Comparison of ENCODE assay signal across 23 cellular contexts in the genomic region with DNA sequence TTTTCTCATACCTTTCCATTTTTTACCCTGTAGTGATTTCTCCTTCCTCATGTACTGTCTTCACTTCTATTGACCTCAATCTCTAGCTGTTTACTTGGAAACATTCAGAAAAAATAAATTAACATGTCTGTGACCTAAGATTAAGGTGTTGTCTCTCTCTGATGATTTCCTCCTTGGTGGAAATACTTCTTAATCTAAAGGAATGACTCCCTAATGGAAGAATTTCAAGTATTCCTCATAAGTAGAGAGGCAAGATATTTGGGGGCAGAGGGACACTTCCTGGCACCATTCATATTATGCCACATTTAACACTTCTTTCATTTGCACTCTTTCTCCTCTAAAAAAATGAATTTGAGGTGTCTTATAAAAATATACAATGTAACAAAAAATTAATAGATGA.
"Had no signal": no experiment of that assay in that cellular context is flagged by ENCODE, and none has a peak within 500 bp of the region (broad histone marks: within the 10 kb centered on the region; RNA-seq: fewer than 3 reads in every experiment).

No MANE protein-coding gene starts in this region.

- H3K27me3 Mint-ChIP-seq: naive thymus-derived CD8-positive, alpha-beta T cell; stimulated activated naive CD8-positive, alpha-beta T cell treated with anti-CD3 and anti-CD28 coated beads, Interleukin-15, Interleukin-2, amounts not matched to agents 100 ng/mL and 50 ng/mL, for 24 hours had no signal

- DNase-seq: effector CD4-positive, alpha-beta T cell; heart left ventricle; hippocampal formation; left colon; left ventricle myocardium superior; mesenchymal stem cell; mucosa of descending colon; naive thymus-derived CD8-positive, alpha-beta T cell; ovary; right cardiac atrium; stimulated activated CD4-positive, alpha-beta T cell treated with anti-CD3 and anti-CD28 coated beads, Interleukin-2, amount 100 ng/mL, for 48 hours; stimulated activated CD8-positive, alpha-beta memory T cell treated with anti-CD3 and anti-CD28 coated beads, Interleukin-4, amount 100 ng/mL, for 48 hours; tibial artery; upper lobe of left lung; uterus had no signal

- H3K9me3 ChIP-seq: mucosa of descending colon, ovary, tibial artery, upper lobe of left lung, uterus had no signal

- H3K27me3 ChIP-seq: heart left ventricle, ovary, tibial artery, upper lobe of left lung, uterus had no signal

- H3K36me3 ChIP-seq: heart left ventricle, ovary, tibial artery, upper lobe of left lung, uterus had no signal

- H3K36me3 Mint-ChIP-seq: naive thymus-derived CD8-positive, alpha-beta T cell; stimulated activated effector memory CD8-positive, alpha-beta T cell treated with anti-CD3 and anti-CD28 coated beads, Interleukin-12 subunit alpha, Interleukin-12 subunit beta, amount 100 ng/mL, for 72 hours had no signal

- H3K4me3 Mint-ChIP-seq: naive thymus-derived CD8-positive, alpha-beta T cell; stimulated activated effector memory CD8-positive, alpha-beta T cell treated with anti-CD3 and anti-CD28 coated beads, Interleukin-12 subunit alpha, Interleukin-12 subunit beta, amount 100 ng/mL, for 72 hours; stimulated activated naive CD8-positive, alpha-beta T cell treated with anti-CD3 and anti-CD28 coated beads, Interleukin-15, Interleukin-2, amounts not matched to agents 100 ng/mL and 50 ng/mL, for 24 hours had no signal

- H3K4me3 ChIP-seq: coronary artery, heart left ventricle, lung, mucosa of descending colon, ovary, smooth muscle cell, tibial artery, upper lobe of left lung, uterus had no signal

- H3K4me1 ChIP-seq: tibial artery, upper lobe of left lung, uterus had no signal

- H3K4me1 Mint-ChIP-seq: naive thymus-derived CD8-positive, alpha-beta T cell; stimulated activated effector memory CD8-positive, alpha-beta T cell treated with anti-CD3 and anti-CD28 coated beads, Interleukin-12 subunit alpha, Interleukin-12 subunit beta, amount 100 ng/mL, for 72 hours had no signal

- FAIRE-seq: frontal cortex, keratinocyte had no signal

- ATAC-seq: esophagus mucosa; heart left ventricle; left colon; left ventricle myocardium superior; mucosa of descending colon; naive thymus-derived CD8-positive, alpha-beta T cell; right cardiac atrium; stimulated activated effector memory CD8-positive, alpha-beta T cell treated with anti-CD3 and anti-CD28 coated beads, Interleukin-12 subunit alpha, Interleukin-12 subunit beta, amount 100 ng/mL, for 72 hours had no signal

- H3K4me2 ChIP-seq: smooth muscle cell had no signal

- H3K27ac ChIP-seq: coronary artery, heart left ventricle, ovary, tibial artery, upper lobe of left lung, uterus had no signal

- H3K27ac Mint-ChIP-seq: naive thymus-derived CD8-positive, alpha-beta T cell; stimulated activated effector memory CD8-positive, alpha-beta T cell treated with anti-CD3 and anti-CD28 coated beads, Interleukin-12 subunit alpha, Interleukin-12 subunit beta, amount 100 ng/mL, for 72 hours; stimulated activated naive CD8-positive, alpha-beta T cell treated with anti-CD3 and anti-CD28 coated beads, Interleukin-15, Interleukin-2, amounts not matched to agents 100 ng/mL and 50 ng/mL, for 24 hours had no signal
